ENCODE assay signal across 8 cellular contexts in the genomic region with DNA sequence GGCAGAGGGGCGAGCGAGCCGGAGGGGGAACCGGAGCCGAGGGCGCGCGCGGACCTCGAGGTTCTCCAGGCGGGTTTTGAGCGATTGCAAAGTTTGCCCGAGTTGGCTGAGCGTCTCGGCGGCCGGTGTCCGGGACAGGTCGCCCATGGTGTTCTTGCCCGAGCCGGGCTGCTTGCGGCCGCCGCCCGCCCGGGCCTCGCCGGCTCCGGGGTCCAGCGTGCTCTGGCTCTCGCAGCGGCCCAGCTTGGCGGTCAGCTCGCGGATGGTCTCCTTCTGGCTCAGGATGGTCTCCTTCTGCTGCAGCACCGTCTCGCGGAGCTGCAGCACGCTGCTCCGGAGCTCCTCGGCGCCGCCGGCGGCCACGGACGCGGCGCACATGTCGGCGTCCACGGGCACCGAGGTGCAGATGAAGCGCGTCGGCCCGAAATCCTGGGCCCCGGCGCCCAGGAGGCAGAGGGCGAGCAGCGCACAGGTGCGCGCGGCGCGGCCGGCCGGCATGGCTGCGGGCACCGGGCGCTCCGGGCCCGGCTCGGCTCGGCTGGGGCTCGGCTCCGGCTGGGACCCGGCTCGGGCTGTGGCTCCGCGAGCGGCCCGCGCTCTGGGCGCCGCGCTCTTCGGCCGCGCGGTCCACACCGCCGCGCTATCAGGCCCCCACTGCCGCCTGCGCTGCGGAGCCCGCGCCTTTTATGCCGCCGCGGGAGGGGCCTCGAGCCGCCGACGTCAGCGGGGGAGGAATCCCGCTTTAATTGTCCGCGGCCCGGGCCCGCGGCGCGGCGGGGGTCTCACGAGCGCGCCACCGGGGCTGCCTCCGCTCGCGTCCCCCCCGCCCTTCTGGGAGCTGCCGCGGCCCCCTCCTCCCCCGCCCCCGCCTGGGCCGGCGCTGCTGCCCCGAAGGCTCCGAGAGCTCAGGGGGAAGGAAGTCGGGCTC. TPM values are rescaled to one million over a fixed set of nuclear protein-coding genes. Genes with fewer than 3 reads are reported as not detected.
DNase-seq lines count a peak whose midpoint lies in the region; ATAC-seq and TF ChIP-seq lines count a peak whose summit lies in the region.

A gene with protein sequence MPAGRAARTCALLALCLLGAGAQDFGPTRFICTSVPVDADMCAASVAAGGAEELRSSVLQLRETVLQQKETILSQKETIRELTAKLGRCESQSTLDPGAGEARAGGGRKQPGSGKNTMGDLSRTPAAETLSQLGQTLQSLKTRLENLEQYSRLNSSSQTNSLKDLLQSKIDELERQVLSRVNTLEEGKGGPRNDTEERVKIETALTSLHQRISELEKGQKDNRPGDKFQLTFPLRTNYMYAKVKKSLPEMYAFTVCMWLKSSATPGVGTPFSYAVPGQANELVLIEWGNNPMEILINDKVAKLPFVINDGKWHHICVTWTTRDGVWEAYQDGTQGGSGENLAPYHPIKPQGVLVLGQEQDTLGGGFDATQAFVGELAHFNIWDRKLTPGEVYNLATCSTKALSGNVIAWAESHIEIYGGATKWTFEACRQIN (minus strand): TSS at position 659 of the 928 bp plus-strand sequence. CDS start 161 bp downstream, at position 498.

- H3K36me3 Mint-ChIP-seq in dendritic cell treated with granulocyte-macrophage colony-stimulating factor and Interleukin-4, amounts not matched to agents 40 ng/mL and 50 ng/mL, for 4 days (ENCODE audit: low read depth) = no peaks in the 10 kb centered on the region
- H3K36me3 Mint-ChIP-seq in natural killer cell treated with Interleukin-12 subunit alpha and Interleukin-12 subunit beta and Interleukin-15 and Interleukin-18, amount 100 ng/mL, for 72 hours = no peaks in the 10 kb centered on the region

- H3K79me2 ChIP-seq in OCI-LY7 (ENCODE audit: insufficient read depth, low read depth, low read length) = no peaks in the 10 kb centered on the region

- no peaks in the 10 kb centered on the region for H3K9me3 Mint-ChIP-seq in dendritic cell treated with granulocyte-macrophage colony-stimulating factor and Interleukin-4, amounts not matched to agents 40 ng/mL and 50 ng/mL, for 4 days
- no peaks in the 10 kb centered on the region for H3K9me3 Mint-ChIP-seq in natural killer cell treated with Interleukin-12 subunit alpha and Interleukin-12 subunit beta and Interleukin-15 and Interleukin-18, amount 100 ng/mL, for 72 hours

- peaks cover 11% of the 10 kb centered on the region for H3K4me1 Mint-ChIP-seq in dendritic cell treated with granulocyte-macrophage colony-stimulating factor and Interleukin-4, amounts not matched to agents 40 ng/mL and 50 ng/mL, for 4 days (ENCODE audit: low read depth)
- H3K4me1 Mint-ChIP-seq in natural killer cell treated with Interleukin-12 subunit alpha and Interleukin-12 subunit beta and Interleukin-15 and Interleukin-18, amount 100 ng/mL, for 72 hours (ENCODE audit: low read depth in 2 of 2) = peaks cover 19 to 30% of the 10 kb centered on the region in 2 donors

- POLR2A ChIA-PET in OCI-LY7 (lab: Charles Lee) = no interaction called here

- no peak within 1 kb of the TSS for H3K4me3 ChIP-seq in OCI-LY7 (ENCODE audit: low read depth, low read length, poor library complexity, severe bottlenecking)

- peak; percentile 41 to 44 for DNase-seq in SHP77 (lab: John Stamatoyannopoulos, UW)
- no peak for DNase-seq in SHP77 treated with DMSO at 0.1 percent for 48 hours (lab: John Stamatoyannopoulos, UW)
- no peak for DNase-seq in OCI-LY7 (ENCODE audit: low spot score)
- DNase-seq in natural killer cell treated with Interleukin-12 subunit alpha and Interleukin-12 subunit beta and Interleukin-15 and Interleukin-18, amount 100 ng/mL, for 72 hours (ENCODE audit: low spot score) = no peak
- no peak for DNase-seq in A172 (ENCODE audit: low spot score)
- no peak for DNase-seq in HPDE6-E6E7 (ENCODE audit: extremely low spot score)

- no peak within 1 kb of the TSS for H3K27ac ChIP-seq in OCI-LY7 (ENCODE audit: low read depth, low read length, poor library complexity, severe bottlenecking)

- H4K20me1 ChIP-seq in OCI-LY7 (ENCODE audit: insufficient read depth, low read length) = no peaks in the 10 kb centered on the region

- intact Hi-C loops in OCI-LY7 (cut with micrococcal nuclease; ENCODE audit: unreplicated experiment) = no loop called here
- intact Hi-C loops in dendritic cell treated with granulocyte-macrophage colony-stimulating factor and Interleukin-4, amounts not matched to agents 40 ng/mL and 50 ng/mL, for 4 days (cut with micrococcal nuclease) = no loop called here

- H3K36me3 ChIP-seq in OCI-LY7 (ENCODE audit: insufficient read depth, low read length) = no peaks in the 10 kb centered on the region

- no peak within 1 kb of the TSS for H3K27ac Mint-ChIP-seq in dendritic cell treated with granulocyte-macrophage colony-stimulating factor and Interleukin-4, amounts not matched to agents 40 ng/mL and 50 ng/mL, for 4 days
- no peak within 1 kb of the TSS for H3K27ac Mint-ChIP-seq in natural killer cell treated with Interleukin-12 subunit alpha and Interleukin-12 subunit beta and Interleukin-15 and Interleukin-18, amount 100 ng/mL, for 72 hours

- no TSS peak for BruUV-seq in OCI-LY7 (replicated peaks; lab: Mats Ljungman, UMichigan)

- H3K4me3 Mint-ChIP-seq in dendritic cell treated with granulocyte-macrophage colony-stimulating factor and Interleukin-4, amounts not matched to agents 40 ng/mL and 50 ng/mL, for 4 days = peak within 1 kb of the TSS; percentile 46
- peak within 1 kb of the TSS; percentile 63 for H3K4me3 Mint-ChIP-seq in natural killer cell treated with Interleukin-12 subunit alpha and Interleukin-12 subunit beta and Interleukin-15 and Interleukin-18, amount 100 ng/mL, for 72 hours

- CTCF ChIA-PET in OCI-LY7 (lab: Charles Lee; ENCODE audit: unreplicated experiment) = interaction anchor here (1.4 kb wide), 1 partner anchor 44 kb away, joined by 3 read pairs; no protein-coding TSS in a partner anchor

- peak within 1 kb of the TSS; percentile 65 for H3K4me2 ChIP-seq in OCI-LY7 (ENCODE audit: low read length)

- H3K9me3 ChIP-seq in OCI-LY7 (ENCODE audit: low read length) = no peaks in the 10 kb centered on the region

- H3K9me2 ChIP-seq in OCI-LY7 (ENCODE audit: insufficient read depth, low read length) = no peaks in the 10 kb centered on the region

- no peak within 1 kb of the TSS for H2AFZ ChIP-seq in OCI-LY7 (ENCODE audit: low read length)

- peaks cover 84% of the 10 kb centered on the region for H3K27me3 Mint-ChIP-seq in dendritic cell treated with granulocyte-macrophage colony-stimulating factor and Interleukin-4, amounts not matched to agents 40 ng/mL and 50 ng/mL, for 4 days
- peaks cover 19 to 26% of the 10 kb centered on the region in 2 donors for H3K27me3 Mint-ChIP-seq in natural killer cell treated with Interleukin-12 subunit alpha and Interleukin-12 subunit beta and Interleukin-15 and Interleukin-18, amount 100 ng/mL, for 72 hours

- peak; percentile 13 to 30 for ATAC-seq in natural killer cell treated with Interleukin-12 subunit alpha and Interleukin-12 subunit beta and Interleukin-15 and Interleukin-18, amount 100 ng/mL, for 72 hours
- no peak for ATAC-seq in GM19467 (IDR thresholded peaks at IDR 0.05; ENCODE audit: unreplicated experiment)

- peaks cover 18% of the 10 kb centered on the region for H3K4me1 ChIP-seq in OCI-LY7 (ENCODE audit: insufficient read depth, low read length, poor library complexity, severe bottlenecking)

- TF ChIP-seq CTCF in OCI-LY7 (conservative IDR thresholded peaks at IDR 0.05; ENCODE audit: low read length) = no peak

RNA-seq across cellular contexts. Expression of the gene that starts here (rescaled TPM):
- 0.22 TPM in 1 of 2 replicates, not detected in the other for total RNA-seq in OCI-LY7 (2014; rRNA removed; shearing (Covaris generic))
- total RNA-seq in OCI-LY7 (2022) = not detected in 2 replicates
- total RNA-seq in natural killer cell treated with Interleukin-12 subunit alpha and Interleukin-12 subunit beta and Interleukin-15 and Interleukin-18, amount 100 ng/mL, for 72 hours = under 1 TPM; 0.38 to 0.92 TPM
- total RNA-seq in A172 (2014; rRNA removed; shearing (Covaris generic)) = 0.46 and 0.53 TPM in 2 replicates

Comparison
In these comparisons a context has a peak if more than half of its experiments do, and no peak if none do; other contexts are left out.
1. DNase-seq: peak in SHP77 (2 of 2); none in SHP77 treated with DMSO at 0.1 percent for 48 hours (single experiment), OCI-LY7 (single experiment), natural killer cell treated with Interleukin-12 subunit alpha and Interleukin-12 subunit beta and Interleukin-15 and Interleukin-18, amount 100 ng/mL, for 72 hours (single experiment), A172 (single experiment) and HPDE6-E6E7 (single experiment).
2. Peak in ATAC-seq in natural killer cell treated with Interleukin-12 subunit alpha and Interleukin-12 subunit beta and Interleukin-15 and Interleukin-18, amount 100 ng/mL, for 72 hours; RNA of the gene not detected or under 1 TPM.